In the genomic region with DNA sequence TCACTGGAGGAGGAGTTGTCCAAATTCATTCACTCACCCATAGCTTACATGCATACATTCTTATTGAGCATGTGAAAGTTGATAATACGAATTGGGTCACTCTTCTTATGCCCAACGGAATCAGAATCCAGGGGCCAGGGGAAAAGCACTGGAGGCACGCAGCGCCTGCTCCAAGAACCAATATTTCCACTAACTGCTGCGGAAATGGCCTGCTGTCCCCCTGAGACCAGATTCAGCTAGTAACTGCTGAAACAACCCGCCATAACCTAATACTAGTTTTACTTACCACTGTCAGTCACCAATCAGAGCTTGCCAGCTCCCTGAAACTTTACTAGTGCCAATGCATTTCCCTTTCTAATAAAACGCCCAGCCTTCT, we compare ENCODE assay signal across 8 cellular contexts. TPM values are rescaled to one million over a fixed set of nuclear protein-coding genes. Genes with fewer than 3 reads are reported as not detected.
DNase-seq lines count a peak whose midpoint lies in the region; ATAC-seq and TF ChIP-seq lines count a peak whose summit lies in the region.

No MANE protein-coding gene starts in this region.

- peaks cover 7 to 23% of the 10 kb centered on the region in 2 donors for H3K36me3 Mint-ChIP-seq in activated naive CD4-positive, alpha-beta T cell treated with anti-CD3 and anti-CD28 coated beads, Interleukin-2, amount 50 U/mL, for 72 hours
- H3K36me3 Mint-ChIP-seq in stimulated activated naive B cell treated with anti-CD40 and anti-IgM and Interleukin-4, amounts not matched to agents 10 μg/mL and 1 μg/mL and 100 μg/mL, for 72 hours = peaks cover 8 to 24% of the 10 kb centered on the region in 2 donors

- no peaks in the 10 kb centered on the region for H3K9me3 ChIP-seq in iPS-20b (ENCODE audit: insufficient read depth, low read depth, low read length)

- peak overlapping the region; percentile 55; the same call in 1 of the 2 replicates for H3K9ac ChIP-seq in iPS-20b (ENCODE audit: low read depth, low read length)

- peaks cover 4% of the 10 kb centered on the region; the same call in 1 of the 2 replicates for H3K36me3 ChIP-seq in iPS-20b (ENCODE audit: insufficient read depth, low read depth, low read length)

- peaks cover 0 to 5% of the 10 kb centered on the region in 2 donors for H3K9me3 Mint-ChIP-seq in activated naive CD4-positive, alpha-beta T cell treated with anti-CD3 and anti-CD28 coated beads, Interleukin-2, amount 50 U/mL, for 72 hours
- no peaks in the 10 kb centered on the region for H3K9me3 Mint-ChIP-seq in stimulated activated naive B cell treated with anti-CD40 and anti-IgM and Interleukin-4, amounts not matched to agents 10 μg/mL and 1 μg/mL and 100 μg/mL, for 72 hours

- H3K4me1 ChIP-seq in iPS-20b (ENCODE audit: insufficient read depth, low read length) = peaks cover 21% of the 10 kb centered on the region

- no peak for TF ChIP-seq CTCF in HL-60 (IDR thresholded peaks at IDR 0.05; ENCODE audit: insufficient read depth, low read length)

- H3K27ac ChIP-seq in HL-60 (replicated peaks) = peak overlapping the region; percentile 39
- H3K27ac ChIP-seq in iPS-20b (ENCODE audit: low read length) = peak overlapping the region; percentile 40

- no peaks in the 10 kb centered on the region for H3K27me3 Mint-ChIP-seq in stimulated activated naive B cell treated with anti-CD40 and anti-IgM and Interleukin-4, amounts not matched to agents 10 μg/mL and 1 μg/mL and 100 μg/mL, for 72 hours

- H3K27me3 ChIP-seq in HL-60 (ENCODE audit: insufficient read depth, poor library complexity, severe bottlenecking) = no peaks in the 10 kb centered on the region
- H3K27me3 ChIP-seq in iPS-20b (ENCODE audit: insufficient read depth, low read length) = peaks cover 46% of the 10 kb centered on the region

- no peak for ATAC-seq in activated naive CD4-positive, alpha-beta T cell treated with anti-CD3 and anti-CD28 coated beads, Interleukin-2, amount 50 U/mL, for 72 hours
- no peak for ATAC-seq in stimulated activated naive B cell treated with anti-CD40 and anti-IgM and Interleukin-4, amounts not matched to agents 10 μg/mL and 1 μg/mL and 100 μg/mL, for 72 hours (replicated peaks)
- no peak for ATAC-seq in HG03457 (IDR thresholded peaks at IDR 0.05; ENCODE audit: unreplicated experiment)

- H3K4me1 Mint-ChIP-seq in stimulated activated naive B cell treated with anti-CD40 and anti-IgM and Interleukin-4, amounts not matched to agents 10 μg/mL and 1 μg/mL and 100 μg/mL, for 72 hours = peaks cover 42 to 63% of the 10 kb centered on the region in 2 donors

- H3K27ac Mint-ChIP-seq in activated naive CD4-positive, alpha-beta T cell treated with anti-CD3 and anti-CD28 coated beads, Interleukin-2, amount 50 U/mL, for 72 hours = peak overlapping the region; percentile 82 to 92
- peak overlapping the region; percentile 98 for H3K27ac Mint-ChIP-seq in stimulated activated naive B cell treated with anti-CD40 and anti-IgM and Interleukin-4, amounts not matched to agents 10 μg/mL and 1 μg/mL and 100 μg/mL, for 72 hours

- peak overlapping the region; percentile 50 for H3K4me3 ChIP-seq in HL-60 (replicated peaks; ENCODE audit: insufficient read depth, low read length)
- H3K4me3 ChIP-seq in iPS-20b (ENCODE audit: low read length) = peak overlapping the region; percentile 82

- peak overlapping the region; percentile 96 to 99 for H3K4me3 Mint-ChIP-seq in stimulated activated naive B cell treated with anti-CD40 and anti-IgM and Interleukin-4, amounts not matched to agents 10 μg/mL and 1 μg/mL and 100 μg/mL, for 72 hours

- DNase-seq in HL-60 (ENCODE audit: low read depth in 1 of 2, low spot score in 1 of 2) (no peak), superior temporal gyrus (ENCODE audit: extremely low spot score) (no peak), HuH-7 (ENCODE audit: low spot score) (no peak)
- DNase-seq in activated naive CD4-positive, alpha-beta T cell treated with anti-CD3 and anti-CD28 coated beads, Interleukin-2, amount 50 U/mL, for 72 hours (ENCODE audit: low spot score in 2 of 2) = no peak
- no peak for DNase-seq in stimulated activated naive B cell treated with anti-CD40 and anti-IgM and Interleukin-4, amounts not matched to agents 10 μg/mL and 1 μg/mL and 100 μg/mL, for 72 hours
- no peak for DNase-seq in stimulated activated CD4-positive, alpha-beta T cell treated with anti-CD3 and anti-CD28 coated beads, Interleukin-4, amount 100 ng/mL, for 24 hours

RNA-seq across cellular contexts. Expression of a gene that starts 0.6 kb away (rescaled TPM):
- total RNA-seq in activated naive CD4-positive, alpha-beta T cell treated with anti-CD3 and anti-CD28 coated beads, Interleukin-2, amount 50 U/mL, for 72 hours = 100 to 1,000 TPM; 147 to 374 TPM
